In the genomic region with DNA sequence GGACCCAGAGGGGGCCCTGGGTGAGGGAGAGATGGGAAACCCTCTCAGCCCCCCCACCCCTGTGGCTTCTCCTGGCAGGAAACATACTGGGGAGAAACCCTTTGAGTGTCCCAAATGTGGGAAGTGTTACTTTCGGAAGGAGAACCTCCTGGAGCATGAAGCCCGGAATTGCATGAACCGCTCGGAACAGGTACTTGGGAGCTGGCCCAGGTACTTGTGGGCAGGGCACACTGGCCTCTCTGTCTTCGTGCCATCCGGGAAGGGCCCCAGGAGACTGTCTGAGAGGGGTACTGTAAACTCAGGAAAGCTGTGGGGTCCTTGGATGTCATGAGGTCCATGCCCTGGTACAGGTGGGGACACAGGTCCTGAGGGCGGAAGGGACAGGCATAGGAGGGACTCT, we compare ENCODE assay signal across 27 cellular contexts. TPM values are rescaled to one million over a fixed set of nuclear protein-coding genes. Genes with fewer than 3 reads are reported as not detected.
"Had no signal": no experiment of that assay in that cellular context is flagged by ENCODE, and none has a peak within 500 bp of the region (broad histone marks: within the 10 kb centered on the region; RNA-seq: fewer than 3 reads in every experiment).

No MANE protein-coding gene starts in this region.

- H3K27me3 ChIP-seq: adrenal gland, body of pancreas, foreskin keratinocyte, left lung, upper lobe of left lung, vagina had no signal

- H2AFZ ChIP-seq: parathyroid adenoma had no signal

- DNase-seq: activated CD4-positive, alpha-beta memory T cell treated with anti-CD3 and anti-CD28 coated beads for 36 hours; activated CD4-positive, alpha-beta T cell treated with anti-CD3 and anti-CD28 coated beads, Interleukin-2, amount 10 ng/mL, durations not matched to agents 24 days and 14 days; activated CD4-positive, CD25-positive, alpha-beta regulatory T cell treated with anti-CD3 and anti-CD28 coated beads, Interleukin-2, amount 50 U/mL, for 72 hours; activated CD8-positive, alpha-beta memory T cell treated with anti-CD3 and anti-CD28 coated beads, Interleukin-2, amount 50 U/mL, for 4 hours; activated effector memory CD4-positive, alpha-beta T cell treated with anti-CD3 and anti-CD28 coated beads, Interleukin-2, amount 50 U/mL, for 16 hours; activated naive CD4-positive, alpha-beta T cell treated with anti-CD3 and anti-CD28 coated beads for 36 hours; activated naive CD8-positive, alpha-beta T cell treated with anti-CD3 and anti-CD28 coated beads for 36 hours; activated T-cell treated with anti-CD3 and anti-CD28 coated beads, Interleukin-2, amount 50 U/mL, for 1 hour; aorta; body of pancreas; endodermal cell; foreskin keratinocyte; glutamatergic neuron; left lung; naive B cell; nephron progenitor cell; nucleus accumbens; stimulated activated CD4-positive, alpha-beta T cell treated with anti-CD3 and anti-CD28 coated beads, Interleukin-2, amount 100 ng/mL, for 48 hours; stimulated activated naive CD8-positive, alpha-beta T cell treated with anti-CD3 and anti-CD28 coated beads, Interleukin-15, Interleukin-2, amounts not matched to agents 100 U/mL and 50 U/mL, for 24 hours; T-helper 9 cell had no signal

- H3K27ac ChIP-seq: body of pancreas, foreskin keratinocyte, left lung, parathyroid adenoma, vagina had no signal

- H3K4me3 ChIP-seq: adrenal gland, body of pancreas, left lung, upper lobe of left lung, vagina had no signal

- H3K79me2 ChIP-seq: parathyroid adenoma had no signal

- ATAC-seq: body of pancreas; esophagus mucosa; foreskin keratinocyte; left lung; stimulated activated naive CD8-positive, alpha-beta T cell treated with anti-CD3 and anti-CD28 coated beads, Interleukin-15, Interleukin-2, amounts not matched to agents 100 U/mL and 50 U/mL, for 24 hours had no signal

- H3K9me3 ChIP-seq: adrenal gland, body of pancreas, left lung, upper lobe of left lung, vagina had no signal

- H3K9ac ChIP-seq: parathyroid adenoma had no signal

RNA-seq across cellular contexts. Expression of gene TAS1R1, which starts 30.7 kb away (rescaled TPM):
- polyA plus RNA-seq: foreskin keratinocyte, right cardiac atrium, thymus had no signal
